Comparison of ENCODE assay signal across 1 cellular context in the genomic region with DNA sequence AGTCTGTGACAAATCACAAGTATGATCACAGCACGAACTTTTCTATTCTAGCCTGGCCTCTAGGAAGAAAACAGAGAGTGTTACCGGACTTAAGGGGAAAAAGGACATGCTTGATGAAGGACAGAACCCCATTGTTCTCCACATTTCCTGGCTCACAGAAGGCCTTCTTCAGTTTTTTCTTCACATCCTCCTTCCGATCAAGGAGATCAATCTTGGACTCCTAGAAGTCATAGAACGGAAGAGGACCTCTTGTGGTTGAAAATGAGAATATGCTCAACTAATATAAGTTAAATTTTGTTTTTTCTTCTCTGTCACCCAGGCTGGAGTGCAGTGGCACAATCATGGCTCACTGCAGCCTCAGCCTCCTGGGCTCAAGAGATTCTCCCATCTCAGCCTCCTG.
TF ChIP-seq lines count a peak whose summit lies in the region.

No MANE protein-coding gene starts in this region.

TF ChIP-seq in SK-N-SH treated with all-trans-retinoic acid at 6 μM for 48 hours, 23 proteins besides CTCF, POLR2A, EP300 and RAD21 (continued from another document):
- TF ChIP-seq, protein P1, sequence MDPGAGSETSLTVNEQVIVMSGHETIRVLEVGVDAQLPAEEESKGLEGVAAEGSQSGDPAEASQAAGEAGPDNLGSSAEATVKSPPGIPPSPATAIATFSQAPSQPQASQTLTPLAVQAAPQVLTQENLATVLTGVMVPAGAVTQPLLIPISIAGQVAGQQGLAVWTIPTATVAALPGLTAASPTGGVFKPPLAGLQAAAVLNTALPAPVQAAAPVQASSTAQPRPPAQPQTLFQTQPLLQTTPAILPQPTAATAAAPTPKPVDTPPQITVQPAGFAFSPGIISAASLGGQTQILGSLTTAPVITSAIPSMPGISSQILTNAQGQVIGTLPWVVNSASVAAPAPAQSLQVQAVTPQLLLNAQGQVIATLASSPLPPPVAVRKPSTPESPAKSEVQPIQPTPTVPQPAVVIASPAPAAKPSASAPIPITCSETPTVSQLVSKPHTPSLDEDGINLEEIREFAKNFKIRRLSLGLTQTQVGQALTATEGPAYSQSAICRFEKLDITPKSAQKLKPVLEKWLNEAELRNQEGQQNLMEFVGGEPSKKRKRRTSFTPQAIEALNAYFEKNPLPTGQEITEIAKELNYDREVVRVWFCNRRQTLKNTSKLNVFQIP (CRISPR knock-in tag; IDR thresholded peaks at IDR 0.05; ENCODE audit: borderline replicate concordance, low read depth) = no peak
